In genomic region chr11:35524780-35525179, GRCh38 we compare ENCODE assay signal across 13 cellular contexts. TPM values are rescaled to one million over a fixed set of nuclear protein-coding genes. Genes with fewer than 3 reads are reported as not detected.
A peak's percentile ranks its signal among the peaks of the same experiment; 100 is the strongest.
DNase-seq lines count a peak whose midpoint lies in the region; ATAC-seq and TF ChIP-seq lines count a peak whose summit lies in the region.
"Had no signal": no experiment of that assay in that cellular context is flagged by ENCODE, and none has a peak within 500 bp of the region (broad histone marks: within the 10 kb centered on the region; RNA-seq: fewer than 3 reads in every experiment).

No MANE protein-coding gene starts in this region.

- H3K9me3 ChIP-seq in AG04450 (ENCODE audit: control insufficient read depth, insufficient read depth, low read length) (no peaks in the 10 kb centered on the region), SJCRH30 (replicated peaks) (no peaks in the 10 kb centered on the region), neural progenitor cell (ENCODE audit: low read depth) (no peaks in the 10 kb centered on the region)

- TF ChIP-seq CTCF in AG04450 (IDR thresholded peaks at IDR 0.05; ENCODE audit: low read depth, low read length): no peak
- TF ChIP-seq CTCF in fibroblast of pulmonary artery (IDR thresholded peaks at IDR 0.05; ENCODE audit: low read length, missing control alignments): no peak
- no peak for TF ChIP-seq CTCF in neural progenitor cell (IDR thresholded peaks at IDR 0.05)

- H3K4me3 Mint-ChIP-seq in neural progenitor cell: peak overlapping the region; percentile 77
- H3K4me3 Mint-ChIP-seq: stimulated activated naive CD8-positive, alpha-beta T cell treated with anti-CD3 and anti-CD28 coated beads, Interleukin-15, Interleukin-2, amounts not matched to agents 100 ng/mL and 50 ng/mL, for 24 hours had no signal

- H3K4me2 ChIP-seq in neural progenitor cell: peak overlapping the region; percentile 93

- no peak overlapping the region for H3K27ac Mint-ChIP-seq in neural progenitor cell
- H3K27ac Mint-ChIP-seq: IgD-negative memory B cell; stimulated activated naive CD8-positive, alpha-beta T cell treated with anti-CD3 and anti-CD28 coated beads, Interleukin-15, Interleukin-2, amounts not matched to agents 100 ng/mL and 50 ng/mL, for 24 hours had no signal

- H3K4me1 ChIP-seq in SJCRH30 (peaks cover 13% of the 10 kb centered on the region), neural progenitor cell (peaks cover 37% of the 10 kb centered on the region)

- H3K27me3 ChIP-seq in AG04450 (ENCODE audit: control insufficient read depth, insufficient read depth, low read length) (no peaks in the 10 kb centered on the region), SJCRH30 (no peaks in the 10 kb centered on the region), neural progenitor cell (no peaks in the 10 kb centered on the region)

- H3K27ac ChIP-seq in AG04450 (ENCODE audit: low read depth, low read length): peak overlapping the region; percentile 72
- H3K27ac ChIP-seq in SJCRH30: no peak overlapping the region
- H3K27ac ChIP-seq in neural progenitor cell: no peak overlapping the region

- H3F3A ChIP-seq in neural progenitor cell (ENCODE audit: low read depth): peaks cover 7% of the 10 kb centered on the region

- POLR2A ChIA-PET in AG04450 (lab: Yijun Ruan, JAX): interaction anchor here (0.7 to 1.7 kb wide), 7 partner anchors 10 to 124 kb away, joined by 3 to 14 read pairs (median 5); partner anchors contain the start of gene FJX1

- peaks cover 6% of the 10 kb centered on the region for H3K27me3 Mint-ChIP-seq in neural progenitor cell (ENCODE audit: insufficient read depth, low read depth)

- H3K9me3 Mint-ChIP-seq in neural progenitor cell: peaks cover 7% of the 10 kb centered on the region
- H3K9me3 Mint-ChIP-seq: stimulated activated naive CD8-positive, alpha-beta T cell treated with anti-CD3 and anti-CD28 coated beads, Interleukin-15, Interleukin-2, amounts not matched to agents 100 ng/mL and 50 ng/mL, for 24 hours had no signal

- H3K4me3 ChIP-seq in AG04450 (ENCODE audit: low read depth, low read length): peak overlapping the region; percentile 75
- peak overlapping the region; percentile 28 for H3K4me3 ChIP-seq in SJCRH30
- H3K4me3 ChIP-seq in fibroblast of pulmonary artery (replicated peaks; ENCODE audit: low read depth, low read length): peak overlapping the region; percentile 75
- H3K4me3 ChIP-seq in neural progenitor cell: peak overlapping the region; percentile 85

- H3K36me3 Mint-ChIP-seq in neural progenitor cell: no peaks in the 10 kb centered on the region
- H3K36me3 Mint-ChIP-seq: IgD-negative memory B cell had no signal

- H3K36me3 ChIP-seq in SJCRH30: no peaks in the 10 kb centered on the region
- H3K36me3 ChIP-seq in neural progenitor cell: no peaks in the 10 kb centered on the region

- peaks cover 70% of the 10 kb centered on the region for H3K79me2 ChIP-seq in neural progenitor cell (ENCODE audit: low read depth)

- ATAC-seq in stimulated activated naive CD8-positive, alpha-beta T cell treated with anti-CD3 and anti-CD28 coated beads, Interleukin-15, Interleukin-2, amounts not matched to agents 100 U/mL and 50 U/mL, for 24 hours: no peak
- ATAC-seq in HG02588 (IDR thresholded peaks at IDR 0.05; ENCODE audit: unreplicated experiment): no peak

- H3K9ac ChIP-seq in neural progenitor cell: peak overlapping the region; percentile 63

- peaks cover 18% of the 10 kb centered on the region for H3K4me1 Mint-ChIP-seq in neural progenitor cell

- no peak for DNase-seq in AG04450 (ENCODE audit: low read depth, low spot score)
- no peak for DNase-seq in SJCRH30
- peak; percentile 46 for DNase-seq in fibroblast of pulmonary artery (ENCODE audit: low read depth)
- no peak for DNase-seq in neural progenitor cell (ENCODE audit: low spot score)
- DNase-seq in NCI-H2227 (lab: John Stamatoyannopoulos, UW; ENCODE audit: unreplicated experiment): no peak
- no peak for DNase-seq in DMS53 (lab: John Stamatoyannopoulos, UW)
- no peak for DNase-seq in stimulated activated naive CD8-positive, alpha-beta T cell treated with anti-CD3 and anti-CD28 coated beads, Interleukin-15, Interleukin-2, amounts not matched to agents 100 U/mL and 50 U/mL, for 24 hours
- DNase-seq: OCI-M1; stimulated activated CD4-positive, alpha-beta T cell treated with anti-CD3 and anti-CD28 coated beads, Interleukin-4, amount 100 ng/mL, for 1 hour had no signal

- no peak overlapping the region for H2AFZ ChIP-seq in neural progenitor cell (replicated peaks)

- peaks cover 45% of the 10 kb centered on the region for H4K20me1 ChIP-seq in neural progenitor cell (ENCODE audit: low read depth)

- CTCF ChIA-PET in AG04450 (lab: Charles Lee): interaction anchor here (1.3 to 4.6 kb wide), 3 partner anchors 24 to 90 kb away, joined by 3 to 26 read pairs (median 7); no protein-coding TSS in a partner anchor

RNA-seq across cellular contexts. Expression of gene PAMR1, which starts 0.6 kb away (rescaled TPM):
- polyA plus RNA-seq in AG04450 (2011; rRNA removed): 215 and 247 TPM in 2 replicates
- polyA minus RNA-seq in AG04450 (2011; rRNA and poly(A)+ RNA removed): 171 and 216 TPM in 2 replicates
- total RNA-seq in SJCRH30 (2014; rRNA removed; shearing (Covaris generic)): 1.5 and 2.3 TPM in 2 replicates
- 209 and 285 TPM in 2 replicates for total RNA-seq in neural progenitor cell (ENCODE audit: low replicate concordance)
- total RNA-seq: G401 had no signal
- polyA plus RNA-seq: IgD-negative memory B cell had no signal

Comparison
In these comparisons a context has a peak if more than half of its experiments do, and no peak if none do; other contexts are left out.
1. H3K4me3 ChIP-seq: peak in every context shown above with its lines; median percentile 85 in neural progenitor cell; 75 in AG04450; 75 in fibroblast of pulmonary artery; 28 in SJCRH30.
2. RNA of gene PAMR1, which starts 0.6 kb away (total RNA-seq): 209 to 285 TPM in neural progenitor cell; 1.5 to 2.3 TPM in SJCRH30; every median in the first group is over 10 times any median in the second.